Comparison of ENCODE assay signal across 2 cellular contexts in the genomic region with DNA sequence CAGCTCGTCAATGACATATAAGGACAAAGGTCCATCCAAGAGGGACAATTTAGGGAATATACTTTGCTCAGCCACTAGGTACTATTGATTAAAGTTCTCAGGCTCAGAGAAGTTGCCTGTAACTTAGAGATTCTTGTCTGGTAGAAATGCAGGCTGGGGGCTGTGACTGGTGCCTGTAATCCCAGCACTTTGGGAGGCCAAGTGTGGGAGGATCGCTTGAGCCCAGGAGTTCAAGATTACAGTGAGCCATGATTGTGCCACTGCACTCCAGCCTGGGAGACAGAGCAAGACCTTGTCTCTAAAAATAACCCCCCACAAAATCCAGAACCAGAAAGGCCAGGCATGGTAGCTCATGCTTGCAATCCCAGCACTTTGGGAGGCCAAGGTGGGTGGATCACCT.
TF ChIP-seq lines count a peak whose summit lies in the region.

No MANE protein-coding gene starts in this region.

TF ChIP-seq in GM23338, 12 proteins besides CTCF, POLR2A, EP300 and RAD21 (continues in another document):
- no peak for TF ChIP-seq NANOG (IDR thresholded peaks at IDR 0.05; ENCODE audit: borderline replicate concordance)
- no peak for TF ChIP-seq ZNF331 (CRISPR knock-in tag; IDR thresholded peaks at IDR 0.05; ENCODE audit: low read depth)
- no peak for TF ChIP-seq EZH2phosphoT487 (IDR thresholded peaks at IDR 0.05; ENCODE audit: unreplicated experiment)
- TF ChIP-seq ZNF114 (CRISPR knock-in tag; IDR thresholded peaks at IDR 0.05), result no peak
- TF ChIP-seq, protein P1, sequence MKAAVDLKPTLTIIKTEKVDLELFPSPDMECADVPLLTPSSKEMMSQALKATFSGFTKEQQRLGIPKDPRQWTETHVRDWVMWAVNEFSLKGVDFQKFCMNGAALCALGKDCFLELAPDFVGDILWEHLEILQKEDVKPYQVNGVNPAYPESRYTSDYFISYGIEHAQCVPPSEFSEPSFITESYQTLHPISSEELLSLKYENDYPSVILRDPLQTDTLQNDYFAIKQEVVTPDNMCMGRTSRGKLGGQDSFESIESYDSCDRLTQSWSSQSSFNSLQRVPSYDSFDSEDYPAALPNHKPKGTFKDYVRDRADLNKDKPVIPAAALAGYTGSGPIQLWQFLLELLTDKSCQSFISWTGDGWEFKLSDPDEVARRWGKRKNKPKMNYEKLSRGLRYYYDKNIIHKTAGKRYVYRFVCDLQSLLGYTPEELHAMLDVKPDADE (IDR thresholded peaks at IDR 0.05), result no peak
- TF ChIP-seq, protein P2, sequence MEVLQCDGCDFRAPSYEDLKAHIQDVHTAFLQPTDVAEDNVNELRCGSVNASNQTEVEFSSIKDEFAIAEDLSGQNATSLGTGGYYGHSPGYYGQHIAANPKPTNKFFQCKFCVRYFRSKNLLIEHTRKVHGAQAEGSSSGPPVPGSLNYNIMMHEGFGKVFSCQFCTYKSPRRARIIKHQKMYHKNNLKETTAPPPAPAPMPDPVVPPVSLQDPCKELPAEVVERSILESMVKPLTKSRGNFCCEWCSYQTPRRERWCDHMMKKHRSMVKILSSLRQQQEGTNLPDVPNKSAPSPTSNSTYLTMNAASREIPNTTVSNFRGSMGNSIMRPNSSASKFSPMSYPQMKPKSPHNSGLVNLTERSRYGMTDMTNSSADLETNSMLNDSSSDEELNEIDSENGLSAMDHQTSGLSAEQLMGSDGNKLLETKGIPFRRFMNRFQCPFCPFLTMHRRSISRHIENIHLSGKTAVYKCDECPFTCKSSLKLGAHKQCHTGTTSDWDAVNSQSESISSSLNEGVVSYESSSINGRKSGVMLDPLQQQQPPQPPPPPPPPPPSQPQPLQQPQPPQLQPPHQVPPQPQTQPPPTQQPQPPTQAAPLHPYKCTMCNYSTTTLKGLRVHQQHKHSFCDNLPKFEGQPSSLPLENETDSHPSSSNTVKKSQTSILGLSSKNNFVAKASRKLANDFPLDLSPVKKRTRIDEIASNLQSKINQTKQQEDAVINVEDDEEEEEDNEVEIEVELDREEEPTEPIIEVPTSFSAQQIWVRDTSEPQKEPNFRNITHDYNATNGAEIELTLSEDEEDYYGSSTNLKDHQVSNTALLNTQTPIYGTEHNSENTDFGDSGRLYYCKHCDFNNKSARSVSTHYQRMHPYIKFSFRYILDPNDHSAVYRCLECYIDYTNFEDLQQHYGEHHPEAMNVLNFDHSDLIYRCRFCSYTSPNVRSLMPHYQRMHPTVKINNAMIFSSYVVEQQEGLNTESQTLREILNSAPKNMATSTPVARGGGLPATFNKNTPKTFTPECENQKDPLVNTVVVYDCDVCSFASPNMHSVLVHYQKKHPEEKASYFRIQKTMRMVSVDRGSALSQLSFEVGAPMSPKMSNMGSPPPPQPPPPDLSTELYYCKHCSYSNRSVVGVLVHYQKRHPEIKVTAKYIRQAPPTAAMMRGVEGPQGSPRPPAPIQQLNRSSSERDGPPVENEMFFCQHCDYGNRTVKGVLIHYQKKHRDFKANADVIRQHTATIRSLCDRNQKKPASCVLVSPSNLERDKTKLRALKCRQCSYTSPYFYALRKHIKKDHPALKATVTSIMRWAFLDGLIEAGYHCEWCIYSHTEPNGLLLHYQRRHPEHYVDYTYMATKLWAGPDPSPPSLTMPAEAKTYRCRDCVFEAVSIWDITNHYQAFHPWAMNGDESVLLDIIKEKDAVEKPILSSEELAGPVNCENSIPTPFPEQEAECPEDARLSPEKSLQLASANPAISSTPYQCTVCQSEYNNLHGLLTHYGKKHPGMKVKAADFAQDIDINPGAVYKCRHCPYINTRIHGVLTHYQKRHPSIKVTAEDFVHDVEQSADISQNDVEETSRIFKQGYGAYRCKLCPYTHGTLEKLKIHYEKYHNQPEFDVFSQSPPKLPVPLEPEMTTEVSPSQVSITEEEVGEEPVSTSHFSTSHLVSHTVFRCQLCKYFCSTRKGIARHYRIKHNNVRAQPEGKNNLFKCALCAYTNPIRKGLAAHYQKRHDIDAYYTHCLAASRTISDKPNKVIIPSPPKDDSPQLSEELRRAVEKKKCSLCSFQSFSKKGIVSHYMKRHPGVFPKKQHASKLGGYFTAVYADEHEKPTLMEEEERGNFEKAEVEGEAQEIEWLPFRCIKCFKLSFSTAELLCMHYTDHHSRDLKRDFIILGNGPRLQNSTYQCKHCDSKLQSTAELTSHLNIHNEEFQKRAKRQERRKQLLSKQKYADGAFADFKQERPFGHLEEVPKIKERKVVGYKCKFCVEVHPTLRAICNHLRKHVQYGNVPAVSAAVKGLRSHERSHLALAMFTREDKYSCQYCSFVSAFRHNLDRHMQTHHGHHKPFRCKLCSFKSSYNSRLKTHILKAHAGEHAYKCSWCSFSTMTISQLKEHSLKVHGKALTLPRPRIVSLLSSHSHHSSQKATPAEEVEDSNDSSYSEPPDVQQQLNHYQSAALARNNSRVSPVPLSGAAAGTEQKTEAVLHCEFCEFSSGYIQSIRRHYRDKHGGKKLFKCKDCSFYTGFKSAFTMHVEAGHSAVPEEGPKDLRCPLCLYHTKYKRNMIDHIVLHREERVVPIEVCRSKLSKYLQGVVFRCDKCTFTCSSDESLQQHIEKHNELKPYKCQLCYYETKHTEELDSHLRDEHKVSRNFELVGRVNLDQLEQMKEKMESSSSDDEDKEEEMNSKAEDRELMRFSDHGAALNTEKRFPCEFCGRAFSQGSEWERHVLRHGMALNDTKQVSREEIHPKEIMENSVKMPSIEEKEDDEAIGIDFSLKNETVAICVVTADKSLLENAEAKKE (CRISPR knock-in tag; IDR thresholded peaks at IDR 0.05), result no peak
- TF ChIP-seq EZH2 (IDR thresholded peaks at IDR 0.05; ENCODE audit: low read depth, unreplicated experiment), result no peak
- no peak for TF ChIP-seq POLR2AphosphoS5 (IDR thresholded peaks at IDR 0.05; ENCODE audit: low read depth)
- no peak for TF ChIP-seq CREB1 (CRISPR knock-in tag; IDR thresholded peaks at IDR 0.05; ENCODE audit: low read depth)
- TF ChIP-seq, protein P3, sequence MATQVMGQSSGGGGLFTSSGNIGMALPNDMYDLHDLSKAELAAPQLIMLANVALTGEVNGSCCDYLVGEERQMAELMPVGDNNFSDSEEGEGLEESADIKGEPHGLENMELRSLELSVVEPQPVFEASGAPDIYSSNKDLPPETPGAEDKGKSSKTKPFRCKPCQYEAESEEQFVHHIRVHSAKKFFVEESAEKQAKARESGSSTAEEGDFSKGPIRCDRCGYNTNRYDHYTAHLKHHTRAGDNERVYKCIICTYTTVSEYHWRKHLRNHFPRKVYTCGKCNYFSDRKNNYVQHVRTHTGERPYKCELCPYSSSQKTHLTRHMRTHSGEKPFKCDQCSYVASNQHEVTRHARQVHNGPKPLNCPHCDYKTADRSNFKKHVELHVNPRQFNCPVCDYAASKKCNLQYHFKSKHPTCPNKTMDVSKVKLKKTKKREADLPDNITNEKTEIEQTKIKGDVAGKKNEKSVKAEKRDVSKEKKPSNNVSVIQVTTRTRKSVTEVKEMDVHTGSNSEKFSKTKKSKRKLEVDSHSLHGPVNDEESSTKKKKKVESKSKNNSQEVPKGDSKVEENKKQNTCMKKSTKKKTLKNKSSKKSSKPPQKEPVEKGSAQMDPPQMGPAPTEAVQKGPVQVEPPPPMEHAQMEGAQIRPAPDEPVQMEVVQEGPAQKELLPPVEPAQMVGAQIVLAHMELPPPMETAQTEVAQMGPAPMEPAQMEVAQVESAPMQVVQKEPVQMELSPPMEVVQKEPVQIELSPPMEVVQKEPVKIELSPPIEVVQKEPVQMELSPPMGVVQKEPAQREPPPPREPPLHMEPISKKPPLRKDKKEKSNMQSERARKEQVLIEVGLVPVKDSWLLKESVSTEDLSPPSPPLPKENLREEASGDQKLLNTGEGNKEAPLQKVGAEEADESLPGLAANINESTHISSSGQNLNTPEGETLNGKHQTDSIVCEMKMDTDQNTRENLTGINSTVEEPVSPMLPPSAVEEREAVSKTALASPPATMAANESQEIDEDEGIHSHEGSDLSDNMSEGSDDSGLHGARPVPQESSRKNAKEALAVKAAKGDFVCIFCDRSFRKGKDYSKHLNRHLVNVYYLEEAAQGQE (IDR thresholded peaks at IDR 0.05; ENCODE audit: unreplicated experiment), result no peak

TF ChIP-seq in HepG2, 621 proteins besides CTCF, POLR2A, EP300 and RAD21:
- TF ChIP-seq NCOR1 (IDR thresholded peaks at IDR 0.05; ENCODE audit: borderline replicate concordance, low read length), result no peak
- no peak for TF ChIP-seq ZKSCAN5 (CRISPR knock-in tag; IDR thresholded peaks at IDR 0.05)
- TF ChIP-seq, protein P4, sequence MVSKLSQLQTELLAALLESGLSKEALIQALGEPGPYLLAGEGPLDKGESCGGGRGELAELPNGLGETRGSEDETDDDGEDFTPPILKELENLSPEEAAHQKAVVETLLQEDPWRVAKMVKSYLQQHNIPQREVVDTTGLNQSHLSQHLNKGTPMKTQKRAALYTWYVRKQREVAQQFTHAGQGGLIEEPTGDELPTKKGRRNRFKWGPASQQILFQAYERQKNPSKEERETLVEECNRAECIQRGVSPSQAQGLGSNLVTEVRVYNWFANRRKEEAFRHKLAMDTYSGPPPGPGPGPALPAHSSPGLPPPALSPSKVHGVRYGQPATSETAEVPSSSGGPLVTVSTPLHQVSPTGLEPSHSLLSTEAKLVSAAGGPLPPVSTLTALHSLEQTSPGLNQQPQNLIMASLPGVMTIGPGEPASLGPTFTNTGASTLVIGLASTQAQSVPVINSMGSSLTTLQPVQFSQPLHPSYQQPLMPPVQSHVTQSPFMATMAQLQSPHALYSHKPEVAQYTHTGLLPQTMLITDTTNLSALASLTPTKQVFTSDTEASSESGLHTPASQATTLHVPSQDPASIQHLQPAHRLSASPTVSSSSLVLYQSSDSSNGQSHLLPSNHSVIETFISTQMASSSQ (IDR thresholded peaks at IDR 0.05; ENCODE audit: low read depth), result no peak
- TF ChIP-seq, protein P4 (CRISPR knock-in tag; IDR thresholded peaks at IDR 0.05; ENCODE audit: borderline replicate concordance), result no peak
